1 cellular context compared by ENCODE assay signal in the genomic region with DNA sequence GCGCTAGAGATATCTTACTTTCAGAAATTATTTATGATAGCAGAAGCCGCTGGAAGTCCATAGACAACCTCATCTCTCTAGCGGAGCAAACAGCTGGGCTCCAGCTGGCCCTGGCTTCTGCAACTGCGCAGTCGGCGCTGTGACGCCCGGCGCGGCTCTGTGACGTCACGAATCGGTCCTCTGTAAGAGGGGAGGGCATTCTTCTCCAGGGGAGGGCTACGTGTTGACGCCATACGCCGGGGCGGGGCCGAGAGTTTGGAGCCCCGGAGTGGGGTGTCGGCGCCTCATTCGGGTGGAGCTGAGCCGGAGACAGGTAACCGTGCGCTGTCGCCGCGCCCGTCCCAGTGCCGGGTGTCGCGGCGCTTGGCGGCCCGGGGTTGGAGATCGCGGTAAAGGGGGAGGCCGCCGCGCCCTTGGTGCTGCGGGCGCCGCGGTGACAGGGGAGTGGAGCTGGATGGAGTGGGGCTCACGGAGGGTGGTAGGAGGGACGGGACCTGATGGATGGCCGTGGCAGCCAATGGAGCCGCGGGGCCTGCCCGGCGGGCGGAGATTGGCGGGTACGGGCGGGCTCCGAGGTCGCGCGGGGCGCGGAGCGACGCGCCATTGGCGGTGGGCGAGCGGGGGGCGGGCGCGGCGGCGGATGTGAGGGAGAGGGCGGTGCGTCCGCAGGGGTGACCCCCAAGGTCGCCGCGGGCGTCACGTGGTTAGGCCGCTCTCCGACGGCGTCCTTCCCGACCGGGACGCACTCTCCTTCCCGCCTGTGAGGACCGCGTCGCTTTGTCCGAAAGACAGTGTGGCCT.
A peak's percentile ranks its signal among the peaks of the same experiment; 100 is the strongest.
TF ChIP-seq lines count a peak whose summit lies in the region.

A gene (plus strand): TSS at position 287 of the 800 bp plus-strand sequence. CDS start 17,717 bp downstream, outside the sequence.

TF ChIP-seq in HepG2, 621 proteins besides CTCF, POLR2A, EP300 and RAD21 (continued from another document and continues in another):
- TF ChIP-seq, protein P1, sequence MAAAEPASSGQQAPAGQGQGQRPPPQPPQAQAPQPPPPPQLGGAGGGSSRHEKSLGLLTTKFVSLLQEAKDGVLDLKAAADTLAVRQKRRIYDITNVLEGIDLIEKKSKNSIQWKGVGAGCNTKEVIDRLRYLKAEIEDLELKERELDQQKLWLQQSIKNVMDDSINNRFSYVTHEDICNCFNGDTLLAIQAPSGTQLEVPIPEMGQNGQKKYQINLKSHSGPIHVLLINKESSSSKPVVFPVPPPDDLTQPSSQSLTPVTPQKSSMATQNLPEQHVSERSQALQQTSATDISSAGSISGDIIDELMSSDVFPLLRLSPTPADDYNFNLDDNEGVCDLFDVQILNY (CRISPR knock-in tag; conservative IDR thresholded peaks at IDR 0.05), result 0 out of 2 replicates have a peak, but pooled peaks have one; percentile 36
- TF ChIP-seq ZNF776 (CRISPR knock-in tag; IDR thresholded peaks at IDR 0.05), result peak; percentile 89; the same call in 1 of the 2 replicates
- TF ChIP-seq, protein P2, sequence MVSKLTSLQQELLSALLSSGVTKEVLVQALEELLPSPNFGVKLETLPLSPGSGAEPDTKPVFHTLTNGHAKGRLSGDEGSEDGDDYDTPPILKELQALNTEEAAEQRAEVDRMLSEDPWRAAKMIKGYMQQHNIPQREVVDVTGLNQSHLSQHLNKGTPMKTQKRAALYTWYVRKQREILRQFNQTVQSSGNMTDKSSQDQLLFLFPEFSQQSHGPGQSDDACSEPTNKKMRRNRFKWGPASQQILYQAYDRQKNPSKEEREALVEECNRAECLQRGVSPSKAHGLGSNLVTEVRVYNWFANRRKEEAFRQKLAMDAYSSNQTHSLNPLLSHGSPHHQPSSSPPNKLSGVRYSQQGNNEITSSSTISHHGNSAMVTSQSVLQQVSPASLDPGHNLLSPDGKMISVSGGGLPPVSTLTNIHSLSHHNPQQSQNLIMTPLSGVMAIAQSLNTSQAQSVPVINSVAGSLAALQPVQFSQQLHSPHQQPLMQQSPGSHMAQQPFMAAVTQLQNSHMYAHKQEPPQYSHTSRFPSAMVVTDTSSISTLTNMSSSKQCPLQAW (CRISPR knock-in tag; IDR thresholded peaks at IDR 0.05), result peak; percentile 78
- TF ChIP-seq SP4 (CRISPR knock-in tag; IDR thresholded peaks at IDR 0.05), result peak; percentile 99
- TF ChIP-seq, protein P3, sequence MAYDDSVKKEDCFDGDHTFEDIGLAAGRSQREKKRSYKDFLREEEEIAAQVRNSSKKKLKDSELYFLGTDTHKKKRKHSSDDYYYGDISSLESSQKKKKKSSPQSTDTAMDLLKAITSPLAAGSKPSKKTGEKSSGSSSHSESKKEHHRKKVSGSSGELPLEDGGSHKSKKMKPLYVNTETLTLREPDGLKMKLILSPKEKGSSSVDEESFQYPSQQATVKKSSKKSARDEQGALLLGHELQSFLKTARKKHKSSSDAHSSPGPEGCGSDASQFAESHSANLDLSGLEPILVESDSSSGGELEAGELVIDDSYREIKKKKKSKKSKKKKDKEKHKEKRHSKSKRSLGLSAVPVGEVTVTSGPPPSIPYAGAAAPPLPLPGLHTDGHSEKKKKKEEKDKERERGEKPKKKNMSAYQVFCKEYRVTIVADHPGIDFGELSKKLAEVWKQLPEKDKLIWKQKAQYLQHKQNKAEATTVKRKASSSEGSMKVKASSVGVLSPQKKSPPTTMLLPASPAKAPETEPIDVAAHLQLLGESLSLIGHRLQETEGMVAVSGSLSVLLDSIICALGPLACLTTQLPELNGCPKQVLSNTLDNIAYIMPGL (CRISPR knock-in tag; IDR thresholded peaks at IDR 0.05; ENCODE audit: borderline replicate concordance in 1 of 2, low read depth in 1 of 2), result peak in 1 of 2 experiments; percentile 74; a peak in 1 of 4 replicates
- TF ChIP-seq, protein P4, sequence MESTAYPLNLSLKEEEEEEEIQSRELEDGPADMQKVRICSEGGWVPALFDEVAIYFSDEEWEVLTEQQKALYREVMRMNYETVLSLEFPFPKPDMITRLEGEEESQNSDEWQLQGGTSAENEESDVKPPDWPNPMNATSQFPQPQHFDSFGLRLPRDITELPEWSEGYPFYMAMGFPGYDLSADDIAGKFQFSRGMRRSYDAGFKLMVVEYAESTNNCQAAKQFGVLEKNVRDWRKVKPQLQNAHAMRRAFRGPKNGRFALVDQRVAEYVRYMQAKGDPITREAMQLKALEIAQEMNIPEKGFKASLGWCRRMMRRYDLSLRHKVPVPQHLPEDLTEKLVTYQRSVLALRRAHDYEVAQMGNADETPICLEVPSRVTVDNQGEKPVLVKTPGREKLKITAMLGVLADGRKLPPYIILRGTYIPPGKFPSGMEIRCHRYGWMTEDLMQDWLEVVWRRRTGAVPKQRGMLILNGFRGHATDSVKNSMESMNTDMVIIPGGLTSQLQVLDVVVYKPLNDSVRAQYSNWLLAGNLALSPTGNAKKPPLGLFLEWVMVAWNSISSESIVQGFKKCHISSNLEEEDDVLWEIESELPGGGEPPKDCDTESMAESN (CRISPR knock-in tag; conservative IDR thresholded peaks at IDR 0.05), result peak; percentile 80
- no peak; the same call in 1 of the 2 replicates for TF ChIP-seq RFXAP (CRISPR knock-in tag; IDR thresholded peaks at IDR 0.05; ENCODE audit: borderline replicate concordance)
- no peak; the same call in 1 of the 2 replicates for TF ChIP-seq ZSCAN25 (CRISPR knock-in tag; IDR thresholded peaks at IDR 0.05)
- TF ChIP-seq HOXD1 (CRISPR knock-in tag; IDR thresholded peaks at IDR 0.05), result 0 out of 2 replicates have a peak, but pooled peaks have one; percentile 23
- no peak for TF ChIP-seq ZNF781 (CRISPR knock-in tag; IDR thresholded peaks at IDR 0.05; ENCODE audit: borderline replicate concordance, not compliant biosample characterization)
- peak; percentile 64; the same call in 1 of the 2 replicates for TF ChIP-seq ZNF619 (CRISPR knock-in tag; IDR thresholded peaks at IDR 0.05)
- TF ChIP-seq, protein P5, sequence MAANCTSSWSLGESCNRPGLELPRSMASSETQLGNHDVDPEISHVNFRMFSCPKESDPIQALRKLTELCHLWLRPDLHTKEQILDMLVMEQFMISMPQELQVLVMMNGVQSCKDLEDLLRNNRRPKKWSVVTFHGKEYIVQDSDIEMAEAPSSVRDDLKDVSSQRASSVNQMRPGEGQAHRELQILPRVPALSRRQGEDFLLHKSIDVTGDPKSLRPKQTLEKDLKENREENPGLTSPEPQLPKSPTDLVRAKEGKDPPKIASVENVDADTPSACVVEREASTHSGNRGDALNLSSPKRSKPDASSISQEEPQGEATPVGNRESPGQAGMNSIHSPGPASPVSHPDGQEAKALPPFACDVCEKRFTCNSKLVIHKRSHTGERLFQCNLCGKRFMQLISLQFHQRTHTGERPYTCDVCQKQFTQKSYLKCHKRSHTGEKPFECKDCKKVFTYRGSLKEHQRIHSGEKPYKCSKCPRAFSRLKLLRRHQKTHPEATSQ (CRISPR knock-in tag; IDR thresholded peaks at IDR 0.05; ENCODE audit: borderline replicate concordance), result no peak
- TF ChIP-seq CBX1 (IDR thresholded peaks at IDR 0.05; ENCODE audit: low read depth), result peak; percentile 68
- no peak for TF ChIP-seq ZNF678 (CRISPR knock-in tag; IDR thresholded peaks at IDR 0.05)
- no peak for TF ChIP-seq PTBP1 (IDR thresholded peaks at IDR 0.05; ENCODE audit: low read depth, low read length, poor library complexity, severe bottlenecking)
- TF ChIP-seq, protein P6, sequence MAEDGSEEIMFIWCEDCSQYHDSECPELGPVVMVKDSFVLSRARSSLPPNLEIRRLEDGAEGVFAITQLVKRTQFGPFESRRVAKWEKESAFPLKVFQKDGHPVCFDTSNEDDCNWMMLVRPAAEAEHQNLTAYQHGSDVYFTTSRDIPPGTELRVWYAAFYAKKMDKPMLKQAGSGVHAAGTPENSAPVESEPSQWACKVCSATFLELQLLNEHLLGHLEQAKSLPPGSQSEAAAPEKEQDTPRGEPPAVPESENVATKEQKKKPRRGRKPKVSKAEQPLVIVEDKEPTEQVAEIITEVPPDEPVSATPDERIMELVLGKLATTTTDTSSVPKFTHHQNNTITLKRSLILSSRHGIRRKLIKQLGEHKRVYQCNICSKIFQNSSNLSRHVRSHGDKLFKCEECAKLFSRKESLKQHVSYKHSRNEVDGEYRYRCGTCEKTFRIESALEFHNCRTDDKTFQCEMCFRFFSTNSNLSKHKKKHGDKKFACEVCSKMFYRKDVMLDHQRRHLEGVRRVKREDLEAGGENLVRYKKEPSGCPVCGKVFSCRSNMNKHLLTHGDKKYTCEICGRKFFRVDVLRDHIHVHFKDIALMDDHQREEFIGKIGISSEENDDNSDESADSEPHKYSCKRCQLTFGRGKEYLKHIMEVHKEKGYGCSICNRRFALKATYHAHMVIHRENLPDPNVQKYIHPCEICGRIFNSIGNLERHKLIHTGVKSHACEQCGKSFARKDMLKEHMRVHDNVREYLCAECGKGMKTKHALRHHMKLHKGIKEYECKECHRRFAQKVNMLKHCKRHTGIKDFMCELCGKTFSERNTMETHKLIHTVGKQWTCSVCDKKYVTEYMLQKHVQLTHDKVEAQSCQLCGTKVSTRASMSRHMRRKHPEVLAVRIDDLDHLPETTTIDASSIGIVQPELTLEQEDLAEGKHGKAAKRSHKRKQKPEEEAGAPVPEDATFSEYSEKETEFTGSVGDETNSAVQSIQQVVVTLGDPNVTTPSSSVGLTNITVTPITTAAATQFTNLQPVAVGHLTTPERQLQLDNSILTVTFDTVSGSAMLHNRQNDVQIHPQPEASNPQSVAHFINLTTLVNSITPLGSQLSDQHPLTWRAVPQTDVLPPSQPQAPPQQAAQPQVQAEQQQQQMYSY (CRISPR knock-in tag; IDR thresholded peaks at IDR 0.05), result peak; percentile 49; the same call in 1 of the 2 replicates
- 0 out of 2 replicates have a peak, but pooled peaks have one; percentile 9 for TF ChIP-seq ZBTB7B (CRISPR knock-in tag; IDR thresholded peaks at IDR 0.05)
- peak; percentile 78 for TF ChIP-seq ZNF891 (CRISPR knock-in tag; IDR thresholded peaks at IDR 0.05)
- TF ChIP-seq ZNF44 (CRISPR knock-in tag; IDR thresholded peaks at IDR 0.05), result peak; percentile 37; the same call in 1 of the 2 replicates
- no peak for TF ChIP-seq RARG (CRISPR knock-in tag; IDR thresholded peaks at IDR 0.05; ENCODE audit: low read depth)
- no peak for TF ChIP-seq ZNF841 (CRISPR knock-in tag; IDR thresholded peaks at IDR 0.05; ENCODE audit: borderline replicate concordance)
- peak; percentile 51; the same call in 1 of the 2 replicates for TF ChIP-seq TOPORS (CRISPR knock-in tag; IDR thresholded peaks at IDR 0.05)
- peak; percentile 39; the same call in 1 of the 2 replicates for TF ChIP-seq ZFP90 (CRISPR knock-in tag; IDR thresholded peaks at IDR 0.05; ENCODE audit: borderline replicate concordance)
- TF ChIP-seq BORCS8-MEF2B (CRISPR knock-in tag; IDR thresholded peaks at IDR 0.05), result peak; percentile 51; the same call in 1 of the 2 replicates
- peak; percentile 91 for TF ChIP-seq KLF6 (CRISPR knock-in tag; IDR thresholded peaks at IDR 0.05)
- peak; percentile 25 for TF ChIP-seq ARNT2 (CRISPR knock-in tag; IDR thresholded peaks at IDR 0.05; ENCODE audit: low read depth)
- TF ChIP-seq ZNF367 (CRISPR knock-in tag; IDR thresholded peaks at IDR 0.05; ENCODE audit: borderline replicate concordance), result no peak
- TF ChIP-seq, protein P7, sequence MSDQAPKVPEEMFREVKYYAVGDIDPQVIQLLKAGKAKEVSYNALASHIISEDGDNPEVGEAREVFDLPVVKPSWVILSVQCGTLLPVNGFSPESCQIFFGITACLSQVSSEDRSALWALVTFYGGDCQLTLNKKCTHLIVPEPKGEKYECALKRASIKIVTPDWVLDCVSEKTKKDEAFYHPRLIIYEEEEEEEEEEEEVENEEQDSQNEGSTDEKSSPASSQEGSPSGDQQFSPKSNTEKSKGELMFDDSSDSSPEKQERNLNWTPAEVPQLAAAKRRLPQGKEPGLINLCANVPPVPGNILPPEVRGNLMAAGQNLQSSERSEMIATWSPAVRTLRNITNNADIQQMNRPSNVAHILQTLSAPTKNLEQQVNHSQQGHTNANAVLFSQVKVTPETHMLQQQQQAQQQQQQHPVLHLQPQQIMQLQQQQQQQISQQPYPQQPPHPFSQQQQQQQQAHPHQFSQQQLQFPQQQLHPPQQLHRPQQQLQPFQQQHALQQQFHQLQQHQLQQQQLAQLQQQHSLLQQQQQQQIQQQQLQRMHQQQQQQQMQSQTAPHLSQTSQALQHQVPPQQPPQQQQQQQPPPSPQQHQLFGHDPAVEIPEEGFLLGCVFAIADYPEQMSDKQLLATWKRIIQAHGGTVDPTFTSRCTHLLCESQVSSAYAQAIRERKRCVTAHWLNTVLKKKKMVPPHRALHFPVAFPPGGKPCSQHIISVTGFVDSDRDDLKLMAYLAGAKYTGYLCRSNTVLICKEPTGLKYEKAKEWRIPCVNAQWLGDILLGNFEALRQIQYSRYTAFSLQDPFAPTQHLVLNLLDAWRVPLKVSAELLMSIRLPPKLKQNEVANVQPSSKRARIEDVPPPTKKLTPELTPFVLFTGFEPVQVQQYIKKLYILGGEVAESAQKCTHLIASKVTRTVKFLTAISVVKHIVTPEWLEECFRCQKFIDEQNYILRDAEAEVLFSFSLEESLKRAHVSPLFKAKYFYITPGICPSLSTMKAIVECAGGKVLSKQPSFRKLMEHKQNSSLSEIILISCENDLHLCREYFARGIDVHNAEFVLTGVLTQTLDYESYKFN (CRISPR knock-in tag; conservative IDR thresholded peaks at IDR 0.05), result peak; percentile 50
- peak; percentile 66; the same call in 1 of the 2 replicates for TF ChIP-seq TCF7 (IDR thresholded peaks at IDR 0.05; ENCODE audit: low read depth)
- TF ChIP-seq SALL2 (CRISPR knock-in tag; IDR thresholded peaks at IDR 0.05), result peak; percentile 74; the same call in 1 of the 2 replicates
- no peak for TF ChIP-seq RFX3 (CRISPR knock-in tag; IDR thresholded peaks at IDR 0.05)
- TF ChIP-seq HIVEP1 (CRISPR knock-in tag; IDR thresholded peaks at IDR 0.05), result peak; percentile 59; the same call in 1 of the 2 replicates
- TF ChIP-seq, protein P8, sequence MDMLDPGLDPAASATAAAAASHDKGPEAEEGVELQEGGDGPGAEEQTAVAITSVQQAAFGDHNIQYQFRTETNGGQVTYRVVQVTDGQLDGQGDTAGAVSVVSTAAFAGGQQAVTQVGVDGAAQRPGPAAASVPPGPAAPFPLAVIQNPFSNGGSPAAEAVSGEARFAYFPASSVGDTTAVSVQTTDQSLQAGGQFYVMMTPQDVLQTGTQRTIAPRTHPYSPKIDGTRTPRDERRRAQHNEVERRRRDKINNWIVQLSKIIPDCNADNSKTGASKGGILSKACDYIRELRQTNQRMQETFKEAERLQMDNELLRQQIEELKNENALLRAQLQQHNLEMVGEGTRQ (IDR thresholded peaks at IDR 0.05; ENCODE audit: low read depth, low read length), result peak; percentile 88
- TF ChIP-seq, protein P8 (CRISPR knock-in tag; IDR thresholded peaks at IDR 0.05; ENCODE audit: borderline replicate concordance), result peak; percentile 86
- TF ChIP-seq, protein P9, sequence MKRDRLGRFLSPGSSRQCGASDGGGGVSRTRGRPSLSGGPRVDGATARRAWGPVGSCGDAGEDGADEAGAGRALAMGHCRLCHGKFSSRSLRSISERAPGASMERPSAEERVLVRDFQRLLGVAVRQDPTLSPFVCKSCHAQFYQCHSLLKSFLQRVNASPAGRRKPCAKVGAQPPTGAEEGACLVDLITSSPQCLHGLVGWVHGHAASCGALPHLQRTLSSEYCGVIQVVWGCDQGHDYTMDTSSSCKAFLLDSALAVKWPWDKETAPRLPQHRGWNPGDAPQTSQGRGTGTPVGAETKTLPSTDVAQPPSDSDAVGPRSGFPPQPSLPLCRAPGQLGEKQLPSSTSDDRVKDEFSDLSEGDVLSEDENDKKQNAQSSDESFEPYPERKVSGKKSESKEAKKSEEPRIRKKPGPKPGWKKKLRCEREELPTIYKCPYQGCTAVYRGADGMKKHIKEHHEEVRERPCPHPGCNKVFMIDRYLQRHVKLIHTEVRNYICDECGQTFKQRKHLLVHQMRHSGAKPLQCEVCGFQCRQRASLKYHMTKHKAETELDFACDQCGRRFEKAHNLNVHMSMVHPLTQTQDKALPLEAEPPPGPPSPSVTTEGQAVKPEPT (CRISPR knock-in tag; IDR thresholded peaks at IDR 0.05; ENCODE audit: low read depth), result no peak
